Comparison of ENCODE assay signal across 8 cellular contexts in genomic region chrX:111823068-111823467, GRCh38. TPM values are rescaled to one million over a fixed set of nuclear protein-coding genes. Genes with fewer than 3 reads are reported as not detected.
A peak's percentile ranks its signal among the peaks of the same experiment; 100 is the strongest.
DNase-seq lines count a peak whose midpoint lies in the region; ATAC-seq and TF ChIP-seq lines count a peak whose summit lies in the region.

No MANE protein-coding gene starts in this region.

- ATAC-seq in left ventricle myocardium superior (no peak), GM21528 (IDR thresholded peaks at IDR 0.05; ENCODE audit: low FRiP score, unreplicated experiment) (no peak)

- TF ChIP-seq CTCF in cardiac muscle cell (IDR thresholded peaks at IDR 0.05; ENCODE audit: low read depth, low read length) (peak; percentile 5), MM.1S (IDR thresholded peaks at IDR 0.05; ENCODE audit: low read length) (peak; percentile 21; the same call in 1 of the 2 replicates), dorsolateral prefrontal cortex (IDR thresholded peaks at IDR 0.05 in 54 of 56, conservative IDR thresholded peaks at IDR 0.05 in 2 of 56; ENCODE audit: low read depth in 1 of 56, partially characterized antibody in 56 of 56) (peak in 41 of 56 donors; percentile 13 to 50 (median 30)), thyroid gland (IDR thresholded peaks at IDR 0.05) (peak in 4 of 6 experiments; percentile 10 to 57 (median 46))

- H3F3A ChIP-seq in MM.1S (ENCODE audit: insufficient read depth, low read length): no peaks in the 10 kb centered on the region

- H3K9ac ChIP-seq in MM.1S (ENCODE audit: low read length): no peak overlapping the region

- no peaks in the 10 kb centered on the region for H3K9me2 ChIP-seq in MM.1S (replicated peaks; ENCODE audit: insufficient read depth, low read length)

- H3K27ac ChIP-seq in cardiac muscle cell (no peak overlapping the region), MM.1S (ENCODE audit: low read length) (no peak overlapping the region), dorsolateral prefrontal cortex (no peak overlapping the region), thyroid gland (no peak overlapping the region)

- H3K9me3 ChIP-seq in cardiac muscle cell (ENCODE audit: low read depth) (no peaks in the 10 kb centered on the region), MM.1S (replicated peaks; ENCODE audit: insufficient read depth, low read length) (no peaks in the 10 kb centered on the region), thyroid gland (no peaks in the 10 kb centered on the region)

- H3K4me2 ChIP-seq in MM.1S (ENCODE audit: low read depth, low read length): no peak overlapping the region

- no peak for TF ChIP-seq POLR2A in thyroid gland (IDR thresholded peaks at IDR 0.05)

- H3K4me3 ChIP-seq in cardiac muscle cell (no peak overlapping the region), MM.1S (ENCODE audit: low read length) (no peak overlapping the region), dorsolateral prefrontal cortex (no peak overlapping the region), thyroid gland (replicated peaks in 1 of 3) (no peak overlapping the region)

- in situ Hi-C loops in G401 (cut with HindIII; ENCODE audit: low sequenced_read_pairs): no loop called here

- no peaks in the 10 kb centered on the region for H4K20me1 ChIP-seq in MM.1S (ENCODE audit: insufficient read depth, low read length)

- H3K27me3 ChIP-seq in cardiac muscle cell (no peaks in the 10 kb centered on the region), MM.1S (replicated peaks; ENCODE audit: insufficient read depth, low read length) (no peaks in the 10 kb centered on the region), dorsolateral prefrontal cortex (peaks cover 0 to 88% (median 17%) of the 10 kb centered on the region in 45 donors), thyroid gland (no peaks in the 10 kb centered on the region)

- no peaks in the 10 kb centered on the region for H3K79me2 ChIP-seq in MM.1S (ENCODE audit: low read length)

- no peaks in the 10 kb centered on the region for H3K36me3 ChIP-seq in cardiac muscle cell
- no peaks in the 10 kb centered on the region for H3K36me3 ChIP-seq in MM.1S (replicated peaks; ENCODE audit: insufficient read depth, low read length)
- H3K36me3 ChIP-seq in thyroid gland: no peaks in the 10 kb centered on the region

- no peak overlapping the region for H2AFZ ChIP-seq in MM.1S (ENCODE audit: low read length)

- intact Hi-C loops in left ventricle myocardium superior (cut with micrococcal nuclease): no loop called here
- intact Hi-C loops in dorsolateral prefrontal cortex (cut with DNase I): no loop called here
- intact Hi-C loops in thyroid gland (cut with DNase I): no loop called here

- DNase-seq in cardiac muscle cell (ENCODE audit: low read depth in 1 of 2, low spot score in 1 of 2) (peak in 1 of 2 donors; percentile 55), left ventricle myocardium superior (no peak), MM.1S (no peak), dorsolateral prefrontal cortex (no peak), thyroid gland (peak; percentile 25 to 34), NCI-H146 (lab: John Stamatoyannopoulos, UW) (no peak), G401 (ENCODE audit: low spot score) (no peak)

- WGBS in thyroid gland, 2 donors: 20% methylated on average over 1 of the region's 1 CpG; no CpG with 5 or more reads in 1 of the 2 donors

- H3K4me1 ChIP-seq in cardiac muscle cell (ENCODE audit: low read depth) (no peaks in the 10 kb centered on the region), MM.1S (ENCODE audit: low read length) (no peaks in the 10 kb centered on the region), thyroid gland (no peaks in the 10 kb centered on the region)

RNA-seq across cellular contexts. Expression of gene TRPC5OS, which starts 52.9 kb away (rescaled TPM):
- total RNA-seq in cardiac muscle cell (0.04 TPM in 1 of 2 replicates, not detected in the other), left ventricle myocardium superior (not detected), dorsolateral prefrontal cortex (under 1 TPM in 61 of 120 experiments, not detected in 59; 0.16 to 0.95 (median 0.38) TPM), thyroid gland (under 1 TPM in 1 of 4 donors, not detected in 3; 0.27 TPM)
- not detected in 2 replicates for polyA plus RNA-seq in cardiac muscle cell
- total RNA-seq in G401 (2014; rRNA removed; shearing (Covaris generic)): not detected in 2 replicates

Comparison
In these comparisons a context has a peak if more than half of its experiments do, and no peak if none do; other contexts are left out.
1. DNase-seq: peak in thyroid gland (2 of 2); none in left ventricle myocardium superior (single experiment), MM.1S (single experiment), dorsolateral prefrontal cortex (0 of 10), NCI-H146 (single experiment) and G401 (single experiment).
2. Peak in every context shown above with its lines, with median percentiles within 50 percentile points of each other: CTCF ChIP-seq.